In the genomic region with DNA sequence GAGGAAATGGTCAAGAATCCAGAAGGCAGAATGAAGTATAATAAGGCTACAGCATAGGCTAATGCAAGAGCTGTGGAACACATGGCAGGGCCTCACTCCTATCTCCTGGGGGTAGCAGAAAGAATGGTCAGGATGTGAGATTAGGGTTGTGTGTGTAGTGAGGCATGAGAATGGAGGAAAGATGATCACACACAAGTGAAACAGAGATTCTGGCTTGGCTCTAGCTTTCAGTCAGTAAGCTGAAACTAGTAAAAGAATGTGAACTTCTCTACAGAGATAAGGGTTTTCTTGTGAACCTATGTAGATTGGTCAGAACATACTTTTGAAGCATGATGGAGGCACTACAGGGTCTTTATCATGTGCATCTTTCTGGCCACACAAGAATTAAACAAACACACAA, we compare ENCODE assay signal across 18 cellular contexts.
DNase-seq lines count a peak whose midpoint lies in the region; ATAC-seq, FAIRE-seq and TF ChIP-seq lines count a peak whose summit lies in the region.
"Had no signal": no experiment of that assay in that cellular context is flagged by ENCODE, and none has a peak within 500 bp of the region (broad histone marks: within the 10 kb centered on the region; RNA-seq: fewer than 3 reads in every experiment).

No MANE protein-coding gene starts in this region.

- no peaks in the 10 kb centered on the region for H3K27me3 ChIP-seq in GM12878 (replicated peaks in 1 of 2; ENCODE audit: control insufficient read depth in 2 of 2, insufficient read depth in 2 of 2, low read length in 1 of 2)

- no peak overlapping the region for H3K27ac Mint-ChIP-seq in T-helper 2 cell treated with Interferon-gamma antibody and Interleukin-4, amounts not matched to agents 5 μg/mL and 100 μg/mL, for 36 hours
- H3K27ac Mint-ChIP-seq: activated T-helper 2 cell treated with anti-CD3 and anti-CD28 coated beads, Interferon-gamma antibody, Interleukin-2, Interleukin-4, amounts not matched to agents 10 μg/mL and 5 μg/mL and 100 μg/mL, durations not matched to agents 14 hours and 24 hours and 36 hours had no signal

- ATAC-seq in GM18519 (IDR thresholded peaks at IDR 0.05; ENCODE audit: low FRiP score, unreplicated experiment) = peak; percentile 98
- ATAC-seq in GM21515 (IDR thresholded peaks at IDR 0.05; ENCODE audit: unreplicated experiment) = peak; percentile 86
- peak; percentile 73 for ATAC-seq in HG02981 (IDR thresholded peaks at IDR 0.05; ENCODE audit: unreplicated experiment)
- peak; percentile 91 for ATAC-seq in GM12878
- ATAC-seq in HG02588 (IDR thresholded peaks at IDR 0.05; ENCODE audit: unreplicated experiment) = no peak

- peaks cover 5% of the 10 kb centered on the region for H3K9me3 Mint-ChIP-seq in T-helper 2 cell treated with Interferon-gamma antibody and Interleukin-4, amounts not matched to agents 5 μg/mL and 100 μg/mL, for 36 hours

- H3K4me2 ChIP-seq in GM12878 (ENCODE audit: control insufficient read depth, insufficient read depth) = no peak overlapping the region

- H2AFZ ChIP-seq in GM12878 (ENCODE audit: control insufficient read depth, low read depth, low read length) = no peak overlapping the region

- TF ChIP-seq EP300 in GM12878 (IDR thresholded peaks at IDR 0.05; ENCODE audit: borderline replicate concordance in 1 of 2, control insufficient read depth in 1 of 2, low read depth in 2 of 2, low read length in 2 of 2) = no peak

- no peaks in the 10 kb centered on the region for H3K4me1 ChIP-seq in GM12878 (ENCODE audit: control insufficient read depth, insufficient read depth, low read length)

- no peak for TF ChIP-seq CTCF in GM12878 (IDR thresholded peaks at IDR 0.05 in 2 of 3, conservative IDR thresholded peaks at IDR 0.05 in 1 of 3; ENCODE audit: control insufficient read depth in 2 of 3, extremely low read depth in 1 of 3, insufficient read depth in 1 of 3, low read depth in 3 of 3, low read length in 3 of 3)

- no peaks in the 10 kb centered on the region for H3K27me3 Mint-ChIP-seq in T-helper 2 cell treated with Interferon-gamma antibody and Interleukin-4, amounts not matched to agents 5 μg/mL and 100 μg/mL, for 36 hours (ENCODE audit: low read depth)

- no peak overlapping the region for H3K9ac ChIP-seq in GM12878 (ENCODE audit: control insufficient read depth, insufficient read depth, low read length)

- H3K4me3 ChIP-seq in GM12878 = no peak overlapping the region

- peak; percentile 33 for DNase-seq in GM12878 (ENCODE audit: low read depth, low spot score)
- no peak for DNase-seq in T-helper 2 cell treated with Interferon-gamma antibody and Interleukin-4, amounts not matched to agents 5 μg/mL and 100 μg/mL, for 36 hours (ENCODE audit: low spot score)
- DNase-seq in effector CD8-positive, alpha-beta T cell (lab: John Stamatoyannopoulos, UW) = no peak
- no peak for DNase-seq in activated naive CD4-positive, alpha-beta T cell treated with Interleukin-2 at 50 U/mL for 16 hours
- DNase-seq: activated CD8-positive, alpha-beta memory T cell treated with anti-CD3 and anti-CD28 coated beads for 24 hours; amygdala; cerebellar nuclear complex; DMS 273 treated with DMSO at 0.1 percent for 48 hours; H7; kidney; retina; stimulated activated CD4-positive, alpha-beta T cell treated with anti-CD3 and anti-CD28 coated beads, Interleukin-15, amount 100 ng/mL, for 24 hours had no signal

- no peaks in the 10 kb centered on the region for H3K4me1 Mint-ChIP-seq in T-helper 2 cell treated with Interferon-gamma antibody and Interleukin-4, amounts not matched to agents 5 μg/mL and 100 μg/mL, for 36 hours (ENCODE audit: low read depth)

- no peak overlapping the region for H3K4me3 Mint-ChIP-seq in T-helper 2 cell treated with Interferon-gamma antibody and Interleukin-4, amounts not matched to agents 5 μg/mL and 100 μg/mL, for 36 hours

- no peak for FAIRE-seq in GM12878 (lab: Jason Lieb, UNC)
- FAIRE-seq: kidney had no signal

- CTCF ChIA-PET in GM12878 (lab: Yijun Ruan, JAX) = no interaction called here

- SMC1A ChIA-PET in GM12878 (lab: Charles Lee; ENCODE audit: uncharacterized antibody, unreplicated experiment) = interaction anchor here (1.0 kb wide), 1 partner anchor 16 kb away, joined by 3 read pairs; no protein-coding TSS in a partner anchor

- POLR2A ChIA-PET in GM12878 (lab: Charles Lee) = no interaction called here

- H3K9me3 ChIP-seq in GM12878 (replicated peaks; ENCODE audit: control insufficient read depth, insufficient read depth, low read length) = no peaks in the 10 kb centered on the region

- RAD21 ChIA-PET in GM12878 (lab: Charles Lee; ENCODE audit: unreplicated experiment) = no interaction called here

- BruUV-seq in GM12878 (replicated peaks; lab: Mats Ljungman, UMichigan) = no TSS peak

- H3K27ac ChIP-seq in GM12878 (ENCODE audit: control insufficient read depth, insufficient read depth) = no peak overlapping the region
- H3K27ac ChIP-seq: VCaP had no signal

- H4K20me1 ChIP-seq in GM12878 (ENCODE audit: control insufficient read depth, insufficient read depth) = no peaks in the 10 kb centered on the region

- no peak for TF ChIP-seq RAD21 in GM12878 (IDR thresholded peaks at IDR 0.05; ENCODE audit: insufficient read depth, low read depth, low read length)

- H3K79me2 ChIP-seq in GM12878 (ENCODE audit: control insufficient read depth, insufficient read depth, low read length) = no peaks in the 10 kb centered on the region

- in situ Hi-C loops in GM12878 (cut with MboI) = no loop called here

- H3K36me3 Mint-ChIP-seq in T-helper 2 cell treated with Interferon-gamma antibody and Interleukin-4, amounts not matched to agents 5 μg/mL and 100 μg/mL, for 36 hours (ENCODE audit: low read depth) = no peaks in the 10 kb centered on the region

- intact Hi-C loops in GM12878 (cut with micrococcal nuclease; ENCODE audit: unreplicated experiment) = no loop called here

- no peak for TF ChIP-seq POLR2A in GM12878 (IDR thresholded peaks at IDR 0.05; ENCODE audit: low read depth, low read length)

- H3K36me3 ChIP-seq in GM12878 (ENCODE audit: control insufficient read depth in 2 of 2, insufficient read depth in 2 of 2, low read length in 1 of 2) = no peaks in the 10 kb centered on the region

TF ChIP-seq in GM12878, 131 proteins besides CTCF, POLR2A, EP300 and RAD21:
- peak; percentile 38; the same call in 1 of the 2 replicates for TF ChIP-seq NFIC (IDR thresholded peaks at IDR 0.05; ENCODE audit: low read depth, low read length)
- TF ChIP-seq CHD4 (IDR thresholded peaks at IDR 0.05) = no peak
- TF ChIP-seq ATF7 (IDR thresholded peaks at IDR 0.05; ENCODE audit: low read depth) = no peak
- no peak for TF ChIP-seq TCF7 (IDR thresholded peaks at IDR 0.05; ENCODE audit: borderline replicate concordance)
- TF ChIP-seq EED (IDR thresholded peaks at IDR 0.05; ENCODE audit: low read depth) = peak; percentile 78
- TF ChIP-seq, protein P1, sequence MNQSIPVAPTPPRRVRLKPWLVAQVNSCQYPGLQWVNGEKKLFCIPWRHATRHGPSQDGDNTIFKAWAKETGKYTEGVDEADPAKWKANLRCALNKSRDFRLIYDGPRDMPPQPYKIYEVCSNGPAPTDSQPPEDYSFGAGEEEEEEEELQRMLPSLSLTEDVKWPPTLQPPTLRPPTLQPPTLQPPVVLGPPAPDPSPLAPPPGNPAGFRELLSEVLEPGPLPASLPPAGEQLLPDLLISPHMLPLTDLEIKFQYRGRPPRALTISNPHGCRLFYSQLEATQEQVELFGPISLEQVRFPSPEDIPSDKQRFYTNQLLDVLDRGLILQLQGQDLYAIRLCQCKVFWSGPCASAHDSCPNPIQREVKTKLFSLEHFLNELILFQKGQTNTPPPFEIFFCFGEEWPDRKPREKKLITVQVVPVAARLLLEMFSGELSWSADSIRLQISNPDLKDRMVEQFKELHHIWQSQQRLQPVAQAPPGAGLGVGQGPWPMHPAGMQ (IDR thresholded peaks at IDR 0.05; ENCODE audit: borderline replicate concordance) = no peak
- TF ChIP-seq KDM1A (IDR thresholded peaks at IDR 0.05; ENCODE audit: borderline replicate concordance) = no peak
- 0 out of 4 replicates have a peak, but pooled peaks of 1 of the 2 experiments have one; percentile 13 for TF ChIP-seq ETV6 (conservative IDR thresholded peaks at IDR 0.05 in 1 of 2, IDR thresholded peaks at IDR 0.05 in 1 of 2; ENCODE audit: borderline replicate concordance in 1 of 2, low read depth in 1 of 2)
- peak; percentile 30; the same call in 1 of the 2 replicates for TF ChIP-seq RUNX3 (IDR thresholded peaks at IDR 0.05; ENCODE audit: low read length)
- TF ChIP-seq EGR1 (IDR thresholded peaks at IDR 0.05; ENCODE audit: borderline replicate concordance in 1 of 2, low read depth in 2 of 2, low read length in 2 of 2) = no peak
- TF ChIP-seq JUNB (IDR thresholded peaks at IDR 0.05) = peak; percentile 67
